Comparison of ENCODE assay signal across 8 cellular contexts in genomic region chr18:80247403-80247916, GRCh38. TPM values are rescaled to one million over a fixed set of nuclear protein-coding genes. Genes with fewer than 3 reads are reported as not detected.
A peak's percentile ranks its signal among the peaks of the same experiment; 100 is the strongest.
DNase-seq lines count a peak whose midpoint lies in the region; ATAC-seq, FAIRE-seq and TF ChIP-seq lines count a peak whose summit lies in the region.

Gene PARD6G (minus strand): TSS chr18:80247514. CDS start chr18:80247348, 166 bp downstream.

- H3K9ac ChIP-seq in H1 (replicated peaks in 1 of 4; ENCODE audit: extremely low read depth in 1 of 4, low read depth in 3 of 4, low read length in 3 of 4) (peak within 1 kb of the TSS; percentile 46 to 79 (median 60)), mesenchymal stem cell (ENCODE audit: low read length) (peak within 1 kb of the TSS; percentile 63)

- peaks cover 5% of the 10 kb centered on the region for H3K4me1 Mint-ChIP-seq in activated CD8-positive, alpha-beta T cell treated with anti-CD3 and anti-CD28 coated beads, Interleukin-2, amount 10 ng/mL, durations not matched to agents 7 days and 5 days (ENCODE audit: low read depth)

- H4K8ac ChIP-seq in H1 (ENCODE audit: extremely low read depth, insufficient read depth, low read length): peak within 1 kb of the TSS; percentile 12; the same call in 1 of the 2 replicates
- no peak within 1 kb of the TSS for H4K8ac ChIP-seq in mesenchymal stem cell (ENCODE audit: low read length)

- no peak for TF ChIP-seq EP300 in H1 (IDR thresholded peaks at IDR 0.05; ENCODE audit: borderline replicate concordance in 1 of 2, low read depth in 2 of 2, low read length in 2 of 2)

- H3K56ac ChIP-seq in H1 (replicated peaks; ENCODE audit: insufficient read length, low read depth, low read length): no peak within 1 kb of the TSS

- H3K4me2 ChIP-seq in H1 (ENCODE audit: insufficient read depth in 1 of 2, low read depth in 2 of 2, low read length in 2 of 2) (peak within 1 kb of the TSS; percentile 77 to 92), mesenchymal stem cell (ENCODE audit: low read length, poor library complexity, severe bottlenecking) (peak within 1 kb of the TSS; percentile 89)

- H3K4me1 ChIP-seq in H1 (replicated peaks in 1 of 4; ENCODE audit: control insufficient read depth in 3 of 4, insufficient read depth in 4 of 4, low read length in 3 of 4) (peaks cover 0 to 5% (median 0%) of the 10 kb centered on the region in 4 experiments; a peak in 1 of 7 replicates), mesenchymal stem cell (ENCODE audit: control insufficient read depth, insufficient read depth, low read depth, low read length) (peaks cover 15% of the 10 kb centered on the region)

- H3K79me1 ChIP-seq in H1 (ENCODE audit: low read depth, low read length): peaks cover 4% of the 10 kb centered on the region; the same call in 1 of the 2 replicates
- H3K79me1 ChIP-seq in mesenchymal stem cell (replicated peaks; ENCODE audit: low read length, poor library complexity, severe bottlenecking): peaks cover 5% of the 10 kb centered on the region

- peaks cover under 1 to 2% of the 10 kb centered on the region in 2 experiments for H4K20me1 ChIP-seq in H1 (replicated peaks in 1 of 2; ENCODE audit: control insufficient read depth in 1 of 2, insufficient read depth in 2 of 2, low read length in 2 of 2)

- POLR2A ChIA-PET in activated CD8-positive, alpha-beta T cell treated with anti-CD3 and anti-CD28 coated beads, Interleukin-2, amount 10 ng/mL, durations not matched to agents 7 days and 5 days (lab: Charles Lee): no interaction called here
- POLR2A ChIA-PET in H1 (lab: Charles Lee; ENCODE audit: partially characterized antibody): interaction anchor here (0.7 to 1.3 kb wide), 2 partner anchors 42 to 91 kb away, joined by 3 to 4 read pairs; no protein-coding TSS in a partner anchor

- TF ChIP-seq POLR2A in H1 (IDR thresholded peaks at IDR 0.05; ENCODE audit: control extremely low read depth in 1 of 2, low read depth in 2 of 2, low read length in 2 of 2): no peak

- no peak within 1 kb of the TSS for H2BK120ac ChIP-seq in H1 (replicated peaks; ENCODE audit: low read depth, low read length)
- H2BK120ac ChIP-seq in mesenchymal stem cell (ENCODE audit: low read depth, low read length): peak within 1 kb of the TSS; percentile 78

- CTCF ChIA-PET in activated CD8-positive, alpha-beta T cell treated with anti-CD3 and anti-CD28 coated beads, Interleukin-2, amount 10 ng/mL, durations not matched to agents 7 days and 5 days (lab: Charles Lee): interaction anchor here (3.5 kb wide), 1 partner anchor 89 kb away, joined by 15 read pairs; no protein-coding TSS in a partner anchor
- CTCF ChIA-PET in H1 (lab: Charles Lee; ENCODE audit: partially characterized antibody): interaction anchor here (0.8 to 6.0 kb wide), 6 partner anchors 37 to 88 kb away, joined by 3 to 30 read pairs (median 4); no protein-coding TSS in a partner anchor

- no peak within 1 kb of the TSS for H2BK12ac ChIP-seq in H1 (ENCODE audit: low read depth, low read length)
- H2BK12ac ChIP-seq in mesenchymal stem cell (ENCODE audit: low read length in 2 of 2): no peak within 1 kb of the TSS

- H3K36me3 Mint-ChIP-seq in activated CD8-positive, alpha-beta T cell treated with anti-CD3 and anti-CD28 coated beads, Interleukin-2, amount 10 ng/mL, durations not matched to agents 7 days and 5 days (ENCODE audit: low read depth): no peaks in the 10 kb centered on the region

- H3K79me2 ChIP-seq in H1 (ENCODE audit: control insufficient read depth in 1 of 2, insufficient read depth in 2 of 2, low read length in 2 of 2): peaks cover 0 to 5% of the 10 kb centered on the region in 2 experiments; a peak in 1 of 4 replicates

- 7% methylated on average over 14 of the region's 60 CpGs; no CpG with 5 or more reads in 1 of the 2 experiments for WGBS in H1 (ENCODE audit: extremely low coverage in 1 of 2, insufficient coverage in 1 of 2, insufficient read length in 1 of 2, insufficient replicate concordance in 2 of 2, low coverage in 1 of 2, low lambda C conversion rate in 2 of 2, missing lambda C conversion rate in 1 of 2), 2 experiments
- 0% methylated on average over 17 of the region's 60 CpGs for WGBS in mesenchymal stem cell

- ATAC-seq in GM18511 (IDR thresholded peaks at IDR 0.05; ENCODE audit: unreplicated experiment): peak; percentile 69
- ATAC-seq in HG03097 (IDR thresholded peaks at IDR 0.05; ENCODE audit: low FRiP score, unreplicated experiment): peak; percentile 57
- peak; percentile 86 for ATAC-seq in activated CD8-positive, alpha-beta T cell treated with anti-CD3 and anti-CD28 coated beads, Interleukin-2, amount 10 ng/mL, durations not matched to agents 7 days and 5 days
- no peak for ATAC-seq in GM19455 (IDR thresholded peaks at IDR 0.05; ENCODE audit: unreplicated experiment)

- H4K91ac ChIP-seq in H1 (replicated peaks; ENCODE audit: insufficient read length, low read length): no peak within 1 kb of the TSS
- no peak within 1 kb of the TSS for H4K91ac ChIP-seq in mesenchymal stem cell (ENCODE audit: low read length)

- H3K4me3 ChIP-seq in H1 (ENCODE audit: extremely low read depth in 1 of 4, insufficient read depth in 2 of 4, low read depth in 3 of 4, low read length in 4 of 4) (peak within 1 kb of the TSS; percentile 71 to 96 (median 75)), mesenchymal stem cell (ENCODE audit: insufficient read depth in 1 of 2, low read depth in 1 of 2, low read length in 2 of 2) (peak within 1 kb of the TSS; percentile 74 to 77)

- H2BK20ac ChIP-seq in H1 (ENCODE audit: low read length): no peak within 1 kb of the TSS

- H3K27ac ChIP-seq in H1 (ENCODE audit: low read depth, low read length) (no peak within 1 kb of the TSS), mesenchymal stem cell (ENCODE audit: low read length, poor library complexity, severe bottlenecking) (no peak within 1 kb of the TSS)

- peak in 1 of 3 experiments; percentile 5; a peak in 1 of 4 replicates for TF ChIP-seq CTCF in H1 (IDR thresholded peaks at IDR 0.05; ENCODE audit: control extremely low read depth in 1 of 3, insufficient read depth in 1 of 3, low read depth in 1 of 3, low read length in 3 of 3)

- H3K27me3 Mint-ChIP-seq in activated CD8-positive, alpha-beta T cell treated with anti-CD3 and anti-CD28 coated beads, Interleukin-2, amount 10 ng/mL, durations not matched to agents 7 days and 5 days (ENCODE audit: low read depth): peaks cover 39% of the 10 kb centered on the region

- H3K18ac ChIP-seq in H1 (ENCODE audit: extremely low read depth, low read length) (no peak within 1 kb of the TSS; the same call in none of the 2 replicates), mesenchymal stem cell (ENCODE audit: low read depth in 1 of 2, low read length in 2 of 2) (peak within 1 kb of the TSS in 1 of 2 experiments; percentile 76)

- DNase-seq in NCI-H510A (lab: John Stamatoyannopoulos, UW) (peak; percentile 52), H1 (ENCODE audit: low read depth in 1 of 2, low spot score in 2 of 2) (peak in 1 of 2 experiments; percentile 79), mesenchymal stem cell (peak; percentile 77)
- peak; percentile 74 for DNase-seq in activated CD8-positive, alpha-beta T cell treated with anti-CD3 and anti-CD28 coated beads, Interleukin-2, amount 10 ng/mL, durations not matched to agents 7 days and 5 days
- peak; percentile 32 to 71 (median 39) for DNase-seq in stimulated activated CD4-positive, alpha-beta T cell treated with anti-CD3 and anti-CD28 coated beads, TNF-alpha, amount 100 ng/mL, for 48 hours (ENCODE audit: low read depth in 3 of 3)

- H3K4ac ChIP-seq in H1 (replicated peaks; ENCODE audit: insufficient read length, low read depth, low read length): no peak within 1 kb of the TSS
- H3K4ac ChIP-seq in mesenchymal stem cell (ENCODE audit: low read depth in 1 of 2, low read length in 2 of 2): no peak within 1 kb of the TSS

- H2BK15ac ChIP-seq in H1 (ENCODE audit: low read length) (no peak within 1 kb of the TSS), mesenchymal stem cell (ENCODE audit: low read depth, poor library complexity, severe bottlenecking) (peak within 1 kb of the TSS; percentile 60)

- peak in 1 of 2 experiments; percentile 21; a peak in 1 of 4 replicates for TF ChIP-seq RAD21 in H1 (IDR thresholded peaks at IDR 0.05 in 1 of 2, conservative IDR thresholded peaks at IDR 0.05 in 1 of 2; ENCODE audit: low read depth in 2 of 2, low read length in 2 of 2)

- H4K5ac ChIP-seq in H1 (ENCODE audit: insufficient read length, low read depth, low read length): peak within 1 kb of the TSS; percentile 28

- H3K36me3 ChIP-seq in H1 (ENCODE audit: control insufficient read depth in 2 of 4, insufficient read depth in 4 of 4, low read length in 3 of 4) (no peaks in the 10 kb centered on the region), mesenchymal stem cell (ENCODE audit: control insufficient read depth in 1 of 2, insufficient read depth in 2 of 2, low read depth in 1 of 2, low read length in 2 of 2) (no peaks in the 10 kb centered on the region)

- H2AFZ ChIP-seq in H1 (ENCODE audit: low read length) (no peak within 1 kb of the TSS), mesenchymal stem cell (ENCODE audit: low read depth, low read length) (no peak within 1 kb of the TSS)

- H2AK5ac ChIP-seq in H1 (ENCODE audit: low read depth, low read length) (no peak within 1 kb of the TSS), mesenchymal stem cell (ENCODE audit: low read length, severe bottlenecking) (no peak within 1 kb of the TSS)

- no peaks in the 10 kb centered on the region for H3K9me3 Mint-ChIP-seq in activated CD8-positive, alpha-beta T cell treated with anti-CD3 and anti-CD28 coated beads, Interleukin-2, amount 10 ng/mL, durations not matched to agents 7 days and 5 days (ENCODE audit: insufficient read depth)

- no peak for FAIRE-seq in H1 (lab: Jason Lieb, UNC)

- H3K23me2 ChIP-seq in H1 (ENCODE audit: low read depth, low read length): peaks cover 9% of the 10 kb centered on the region

- H3K14ac ChIP-seq in H1 (ENCODE audit: insufficient read length) (peak within 1 kb of the TSS; percentile 28), mesenchymal stem cell (ENCODE audit: low read length in 2 of 2) (no peak within 1 kb of the TSS)

- H2BK5ac ChIP-seq in H1 (ENCODE audit: low read depth, low read length) (no peak within 1 kb of the TSS), mesenchymal stem cell (ENCODE audit: low read depth, low read length, poor library complexity, severe bottlenecking) (no peak within 1 kb of the TSS)

- no peaks in the 10 kb centered on the region; a peak in 2 of 7 replicates for H3K27me3 ChIP-seq in H1 (replicated peaks in 1 of 4; ENCODE audit: control insufficient read depth in 3 of 4, extremely low read depth in 1 of 4, insufficient read depth in 3 of 4, low read length in 3 of 4)
- peaks cover 0 to 26% of the 10 kb centered on the region in 2 experiments for H3K27me3 ChIP-seq in mesenchymal stem cell (ENCODE audit: control insufficient read depth in 1 of 2, insufficient read depth in 1 of 2, low read length in 2 of 2)

- H3K23ac ChIP-seq in H1 (ENCODE audit: insufficient read length) (no peak within 1 kb of the TSS), mesenchymal stem cell (ENCODE audit: low read length in 2 of 2) (no peak within 1 kb of the TSS)

- peak within 1 kb of the TSS; percentile 45 for H3K4me3 Mint-ChIP-seq in activated CD8-positive, alpha-beta T cell treated with anti-CD3 and anti-CD28 coated beads, Interleukin-2, amount 10 ng/mL, durations not matched to agents 7 days and 5 days

- no peaks in the 10 kb centered on the region for H3K9me3 ChIP-seq in H1 (ENCODE audit: insufficient read depth in 2 of 2, low read depth in 1 of 2, low read length in 1 of 2)
- H3K9me3 ChIP-seq in mesenchymal stem cell (ENCODE audit: control insufficient read depth, low read length): no peaks in the 10 kb centered on the region

- H3K27ac Mint-ChIP-seq in activated CD8-positive, alpha-beta T cell treated with anti-CD3 and anti-CD28 coated beads, Interleukin-2, amount 10 ng/mL, durations not matched to agents 7 days and 5 days: no peak within 1 kb of the TSS

RNA-seq across cellular contexts. Expression of gene PARD6G, which starts in this region (rescaled TPM):
- under 1 TPM in 1 of 2 experiments, not detected in 1; 0.18 TPM for total RNA-seq in activated CD8-positive, alpha-beta T cell treated with anti-CD3 and anti-CD28 coated beads, Interleukin-2, amount 10 ng/mL, durations not matched to agents 7 days and 5 days
- total RNA-seq in H1 (2021; fragmentation: NEBNext Ultra II Directional; extraction: Animal tissue kit (Norgen Biotek cat#: 25700)): 17.9 and 18.8 TPM in 2 replicates
- 11.3 and 12.0 TPM in 2 replicates for polyA plus RNA-seq in H1 (2011; rRNA removed)
- 10.3 TPM for polyA plus RNA-seq in H1 (2011; cell fraction: cytosol; rRNA removed)
- polyA plus RNA-seq in H1 (2011; cell fraction: nucleus; rRNA removed): 12.3 TPM
- 10.3 to 14.1 TPM (median 12.3 TPM) in 4 replicates for polyA plus RNA-seq in H1 (2012, experiment 1 of 2)
- polyA plus RNA-seq in H1 (2012, experiment 2 of 2): 15.3 TPM
- 9.8 TPM for polyA plus RNA-seq in H1 (2013, experiment 1 of 2)
- polyA plus RNA-seq in H1 (2013, experiment 2 of 2): 8.7 TPM
- 7.8 and 9.6 TPM in 2 replicates for polyA minus RNA-seq in H1 (2011; rRNA and poly(A)+ RNA removed)
- 10.9 TPM for polyA minus RNA-seq in H1 (2011; cell fraction: cytosol; rRNA and poly(A)+ RNA removed)
- polyA minus RNA-seq in H1 (2011; cell fraction: nucleus; rRNA and poly(A)+ RNA removed): 11.1 TPM
- polyA plus RNA-seq in mesenchymal stem cell (2013, experiment 1 of 2): 6.2 TPM
- 7.1 TPM for polyA plus RNA-seq in mesenchymal stem cell (2013, experiment 2 of 2)

Comparison
In these comparisons a context has a peak if more than half of its experiments do, and no peak if none do; other contexts are left out.
1. RNA of gene PARD6G (total RNA-seq): 17.9 to 18.8 TPM in H1; 0.18 TPM in activated CD8-positive, alpha-beta T cell treated with anti-CD3 and anti-CD28 coated beads, Interleukin-2, amount 10 ng/mL, durations not matched to agents 7 days and 5 days; every median in the first group is over 10 times any median in the second.
2. Peak in DNase-seq and ATAC-seq in activated CD8-positive, alpha-beta T cell treated with anti-CD3 and anti-CD28 coated beads, Interleukin-2, amount 10 ng/mL, durations not matched to agents 7 days and 5 days; RNA of the gene not detected or under 1 TPM.